8 cellular contexts compared by ENCODE assay signal in the genomic region with DNA sequence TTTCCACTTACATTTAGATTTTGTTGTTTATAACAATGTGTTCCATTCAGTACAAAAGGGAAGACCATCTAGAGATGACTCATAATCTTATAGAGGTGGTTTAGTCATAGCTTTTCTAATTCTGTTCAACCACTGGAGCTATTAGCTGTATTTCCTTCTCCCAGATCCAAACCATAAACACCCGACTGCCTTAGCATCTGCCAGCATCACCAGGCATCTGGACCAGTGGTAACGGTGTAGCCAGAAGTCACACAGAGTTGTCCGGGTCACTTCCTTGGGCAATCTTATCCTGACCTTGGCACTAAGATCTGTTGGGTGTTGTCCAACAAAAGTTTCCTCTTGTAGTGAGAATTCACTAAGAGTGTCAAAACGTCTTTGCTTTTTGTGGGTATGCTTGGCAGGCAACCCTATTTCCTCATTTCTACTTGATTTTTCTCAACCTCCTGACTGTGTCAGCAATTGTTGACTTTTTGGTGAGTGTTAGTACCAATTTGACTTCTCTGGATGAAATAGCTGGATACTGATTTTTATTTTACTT.
DNase-seq lines count a peak whose midpoint lies in the region; ATAC-seq, FAIRE-seq and TF ChIP-seq lines count a peak whose summit lies in the region.

No MANE protein-coding gene starts in this region.

- no peak overlapping the region for H3K4me3 ChIP-seq in A549
- H3K4me3 ChIP-seq in esophagus squamous epithelium: no peak overlapping the region

- peak; percentile 78 for FAIRE-seq in A549 (lab: Jason Lieb, UNC)

- POLR2A ChIA-PET in A549 (lab: Yijun Ruan, JAX): no interaction called here

- H3K4me1 ChIP-seq in A549: peaks cover 21% of the 10 kb centered on the region
- H3K4me1 ChIP-seq in foreskin keratinocyte: no peaks in the 10 kb centered on the region
- H3K4me1 ChIP-seq in esophagus squamous epithelium: no peaks in the 10 kb centered on the region

- no peaks in the 10 kb centered on the region for H3K9me3 ChIP-seq in A549
- no peaks in the 10 kb centered on the region for H3K9me3 ChIP-seq in esophagus squamous epithelium

- DNase-seq in A549 (ENCODE audit: low read depth in 1 of 2, low spot score in 1 of 2) (peak; percentile 5 to 60), UCSD-AML1 (lab: John Stamatoyannopoulos, UW; ENCODE audit: unreplicated experiment) (peak; percentile 38), foreskin keratinocyte (peak; percentile 67 to 82), NCI-H526 treated with DMSO at 0.1 percent for 48 hours (lab: John Stamatoyannopoulos, UW) (no peak), esophagus squamous epithelium (lab: John Stamatoyannopoulos, UW) (no peak)

- no peak for TF ChIP-seq POLR2A in A549 (IDR thresholded peaks at IDR 0.05; ENCODE audit: low read length)
- TF ChIP-seq POLR2A in esophagus squamous epithelium (IDR thresholded peaks at IDR 0.05): no peak

- intact Hi-C loops in esophagus squamous epithelium (cut with DNase I): no loop called here

- H3K36me3 ChIP-seq in esophagus squamous epithelium: no peaks in the 10 kb centered on the region

- peak; percentile 74 to 91 for ATAC-seq in A549
- ATAC-seq in HG03196 (IDR thresholded peaks at IDR 0.05; ENCODE audit: unreplicated experiment): peak; percentile 44
- peak; percentile 99 for ATAC-seq in foreskin keratinocyte
- no peak for ATAC-seq in HG03521 (IDR thresholded peaks at IDR 0.05; ENCODE audit: unreplicated experiment)
- no peak for ATAC-seq in GM21825 (IDR thresholded peaks at IDR 0.05; ENCODE audit: unreplicated experiment)

- H3K27me3 ChIP-seq in foreskin keratinocyte: no peaks in the 10 kb centered on the region
- H3K27me3 ChIP-seq in esophagus squamous epithelium: no peaks in the 10 kb centered on the region

- TF ChIP-seq EP300 in A549 (IDR thresholded peaks at IDR 0.05): no peak

- TF ChIP-seq CTCF in A549 (IDR thresholded peaks at IDR 0.05) (no peak), foreskin keratinocyte (conservative IDR thresholded peaks at IDR 0.05) (no peak), esophagus squamous epithelium (IDR thresholded peaks at IDR 0.05) (no peak)

- TF ChIP-seq RAD21 in A549 (conservative IDR thresholded peaks at IDR 0.05 in 1 of 2, IDR thresholded peaks at IDR 0.05 in 1 of 2): no peak; a peak in 1 of 5 replicates

- H3K4me2 ChIP-seq in A549: peak overlapping the region; percentile 38

- CTCF ChIA-PET in A549 (lab: Yijun Ruan, JAX): no interaction called here

- WGBS in A549 (ENCODE audit: missing lambda C conversion rate): 11% methylated on average over 4 of the region's 4 CpGs
- 7 to 13% methylated on average over 4 of the region's 4 CpGs for WGBS in esophagus squamous epithelium, 2 donors

- H3K27ac ChIP-seq in A549 (no peak overlapping the region), foreskin keratinocyte (no peak overlapping the region), esophagus squamous epithelium (peak overlapping the region in 1 of 4 donors; percentile 30)

TF ChIP-seq in A549, 52 proteins besides CTCF, POLR2A, EP300 and RAD21:
- 0 out of 2 replicates have a peak, but pooled peaks have one; percentile 23 for TF ChIP-seq FOSL2 (IDR thresholded peaks at IDR 0.05)
- peak; percentile 74 for TF ChIP-seq FOSL2 (CRISPR knock-in tag; IDR thresholded peaks at IDR 0.05)
- TF ChIP-seq, protein P1, sequence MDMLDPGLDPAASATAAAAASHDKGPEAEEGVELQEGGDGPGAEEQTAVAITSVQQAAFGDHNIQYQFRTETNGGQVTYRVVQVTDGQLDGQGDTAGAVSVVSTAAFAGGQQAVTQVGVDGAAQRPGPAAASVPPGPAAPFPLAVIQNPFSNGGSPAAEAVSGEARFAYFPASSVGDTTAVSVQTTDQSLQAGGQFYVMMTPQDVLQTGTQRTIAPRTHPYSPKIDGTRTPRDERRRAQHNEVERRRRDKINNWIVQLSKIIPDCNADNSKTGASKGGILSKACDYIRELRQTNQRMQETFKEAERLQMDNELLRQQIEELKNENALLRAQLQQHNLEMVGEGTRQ (IDR thresholded peaks at IDR 0.05): no peak
- no peak for TF ChIP-seq ZSCAN20 (CRISPR knock-in tag; IDR thresholded peaks at IDR 0.05)
- peak; percentile 31 to 52; a peak in 3 of 4 replicates for TF ChIP-seq CEBPB (IDR thresholded peaks at IDR 0.05)
- TF ChIP-seq MAFK (IDR thresholded peaks at IDR 0.05; ENCODE audit: partially characterized antibody): peak; percentile 2
- peak; percentile 42 for TF ChIP-seq JUNB (IDR thresholded peaks at IDR 0.05)

Comparison
In these comparisons a context has a peak if more than half of its experiments do, and no peak if none do; other contexts are left out.
1. ATAC-seq: peak in A549 (2 of 2), HG03196 (single experiment) and foreskin keratinocyte (single experiment); none in HG03521 (single experiment) and GM21825 (single experiment).
2. DNase-seq: peak in A549 (2 of 2), UCSD-AML1 (single experiment) and foreskin keratinocyte (2 of 2); none in NCI-H526 treated with DMSO at 0.1 percent for 48 hours (single experiment) and esophagus squamous epithelium (single experiment).